21 cellular contexts compared by ENCODE assay signal in the genomic region with DNA sequence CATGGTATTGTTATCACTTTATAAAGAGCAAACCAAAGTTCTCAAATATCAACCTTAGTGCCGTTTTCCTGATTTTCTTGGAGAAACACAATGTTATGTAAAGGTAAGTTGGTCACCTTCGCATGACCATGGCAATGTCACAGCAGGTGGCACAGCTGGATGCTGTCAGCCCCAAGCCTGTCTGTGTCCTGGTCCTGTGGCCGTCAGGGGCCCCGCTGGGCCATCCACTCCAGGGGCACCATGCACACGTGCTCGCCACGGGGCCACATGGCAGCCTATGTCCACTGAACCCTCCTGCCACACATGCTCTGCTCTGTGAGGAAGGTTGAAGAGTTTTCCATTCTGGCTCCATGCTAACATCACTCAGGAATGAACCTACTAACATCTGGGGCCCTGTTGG.
"Had no signal": no experiment of that assay in that cellular context is flagged by ENCODE, and none has a peak within 500 bp of the region (broad histone marks: within the 10 kb centered on the region; RNA-seq: fewer than 3 reads in every experiment).

No MANE protein-coding gene starts in this region.

- H3K9me3 Mint-ChIP-seq: activated naive CD8-positive, alpha-beta T cell treated with anti-CD3 and anti-CD28 coated beads, Interleukin-2, amount 50 U/mL, for 24 hours had no signal

- DNase-seq: activated CD4-positive, alpha-beta memory T cell treated with anti-CD3 and anti-CD28 coated beads, Interleukin-2, amount 10 ng/mL, durations not matched to agents 7 days and 5 days; activated CD4-positive, alpha-beta T cell treated with anti-CD3 and anti-CD28 coated beads for 36 hours; activated CD4-positive, alpha-beta T cell treated with anti-CD3 and anti-CD28 coated beads, Interleukin-2, amount 50 U/mL, for 1 hour; activated effector memory CD4-positive, alpha-beta T cell treated with anti-CD3 and anti-CD28 coated beads, Interleukin-2, amount 50 U/mL, for 16 hours; activated naive CD4-positive, alpha-beta T cell treated with Interleukin-2 at 50 U/mL for 16 hours; activated naive CD8-positive, alpha-beta T cell treated with anti-CD3 and anti-CD28 coated beads, Interleukin-2, amount 50 U/mL, for 24 hours; amniotic stem cell; brain microvascular endothelial cell; Kasumi-1; NCI-H1930; NCI-H2171 treated with DMSO at 0.1 percent for 48 hours; NCI-H226; NCI-H526; NCI-H82; SIG-M5; T-helper 1 cell had no signal

- H3K4me3 Mint-ChIP-seq: activated CD4-positive, alpha-beta memory T cell treated with anti-CD3 and anti-CD28 coated beads, Interleukin-2, amount 10 ng/mL, durations not matched to agents 7 days and 5 days; activated CD4-positive, alpha-beta T cell treated with anti-CD3 and anti-CD28 coated beads for 36 hours; activated naive CD8-positive, alpha-beta T cell treated with anti-CD3 and anti-CD28 coated beads, Interleukin-2, amount 50 U/mL, for 24 hours; activated T-helper 1 cell treated with anti-CD3 and anti-CD28 coated beads, Interleukin-12 subunit alpha, Interleukin-12 subunit beta, Interleukin-2, Interleukin-4 antibody, amounts not matched to agents 30 ng/mL and 10 ng/mL and 1 ng/mL, durations not matched to agents 14 hours and 24 hours and 36 hours had no signal

- H3K27me3 ChIP-seq: brain microvascular endothelial cell, cardiac muscle cell had no signal

- H3K27me3 Mint-ChIP-seq: activated CD4-positive, alpha-beta memory T cell treated with anti-CD3 and anti-CD28 coated beads, Interleukin-2, amount 10 ng/mL, durations not matched to agents 7 days and 5 days; activated CD4-positive, alpha-beta T cell treated with anti-CD3 and anti-CD28 coated beads for 36 hours; activated naive CD8-positive, alpha-beta T cell treated with anti-CD3 and anti-CD28 coated beads, Interleukin-2, amount 50 U/mL, for 24 hours had no signal

- H3K27ac ChIP-seq: brain microvascular endothelial cell, cardiac muscle cell, VCaP had no signal

- H3K36me3 ChIP-seq: brain microvascular endothelial cell, cardiac muscle cell had no signal

- H3K4me3 ChIP-seq: cardiac muscle cell, K562 had no signal

- H3K4me1 Mint-ChIP-seq: activated CD4-positive, alpha-beta memory T cell treated with anti-CD3 and anti-CD28 coated beads, Interleukin-2, amount 10 ng/mL, durations not matched to agents 7 days and 5 days; activated CD4-positive, alpha-beta T cell treated with anti-CD3 and anti-CD28 coated beads for 36 hours; activated naive CD8-positive, alpha-beta T cell treated with anti-CD3 and anti-CD28 coated beads, Interleukin-2, amount 50 U/mL, for 24 hours had no signal

- H3K27ac Mint-ChIP-seq: activated CD4-positive, alpha-beta memory T cell treated with anti-CD3 and anti-CD28 coated beads, Interleukin-2, amount 10 ng/mL, durations not matched to agents 7 days and 5 days; activated CD4-positive, alpha-beta T cell treated with anti-CD3 and anti-CD28 coated beads for 36 hours; activated naive CD8-positive, alpha-beta T cell treated with anti-CD3 and anti-CD28 coated beads, Interleukin-2, amount 50 U/mL, for 24 hours; activated T-helper 1 cell treated with anti-CD3 and anti-CD28 coated beads, Interleukin-12 subunit alpha, Interleukin-12 subunit beta, Interleukin-2, Interleukin-4 antibody, amounts not matched to agents 30 ng/mL and 10 ng/mL and 1 ng/mL, durations not matched to agents 14 hours and 24 hours and 36 hours had no signal

- ATAC-seq: activated CD4-positive, alpha-beta T cell treated with anti-CD3 and anti-CD28 coated beads for 36 hours; activated naive CD4-positive, alpha-beta T cell treated with anti-CD3 and anti-CD28 coated beads, Interleukin-2, amount 50 U/mL, for 72 hours; activated naive CD8-positive, alpha-beta T cell treated with anti-CD3 and anti-CD28 coated beads, Interleukin-2, amount 50 U/mL, for 24 hours; K562 had no signal
